20 cellular contexts compared by ENCODE assay signal in the genomic region with DNA sequence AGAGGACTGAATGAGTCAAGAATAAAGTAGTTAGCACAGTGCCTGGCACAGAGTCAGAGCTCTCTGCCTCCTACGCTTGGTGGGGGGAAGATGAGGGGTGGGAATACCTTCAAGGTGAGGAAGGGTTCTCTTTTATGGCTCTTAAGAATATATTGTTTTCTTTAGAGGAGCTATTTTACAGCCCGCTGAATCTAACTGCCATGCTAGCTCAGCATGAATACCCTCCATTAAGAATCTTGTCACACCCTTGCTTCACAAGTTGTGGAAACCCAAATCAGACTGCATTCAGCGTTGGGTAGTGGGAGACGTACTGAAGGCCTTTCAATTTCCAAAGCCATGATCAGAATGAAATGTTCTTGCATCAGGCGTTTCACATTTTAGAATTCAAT.
"Had no signal": no experiment of that assay in that cellular context is flagged by ENCODE, and none has a peak within 500 bp of the region (broad histone marks: within the 10 kb centered on the region; RNA-seq: fewer than 3 reads in every experiment).

No MANE protein-coding gene starts in this region.

- H3K4me1 ChIP-seq: foreskin keratinocyte had no signal

- H3K4me3 ChIP-seq: lung, ovary, psoas muscle, sigmoid colon, spleen, thyroid gland had no signal

- H3K36me3 ChIP-seq: ovary, sigmoid colon, spleen, thyroid gland, WERI-Rb-1 had no signal

- H3K27ac ChIP-seq: epithelial cell of prostate, foreskin keratinocyte, ovary, psoas muscle, sigmoid colon, thyroid gland, WERI-Rb-1 had no signal

- H3K27me3 ChIP-seq: foreskin keratinocyte, ovary, sigmoid colon, spleen, thyroid gland had no signal

- H3K9me3 ChIP-seq: ovary, psoas muscle, sigmoid colon, spleen, thyroid gland had no signal

- ATAC-seq: activated naive CD4-positive, alpha-beta T cell treated with anti-CD3 and anti-CD28 coated beads, Interleukin-2, amount 50 U/mL, for 72 hours; foreskin keratinocyte; left lobe of liver; psoas muscle; stimulated activated memory B cell treated with anti-CD40 and anti-IgM and Interleukin-4, amounts not matched to agents 10 μg/mL and 1 μg/mL and 100 μg/mL, for 72 hours had no signal

- DNase-seq: activated CD4-positive, alpha-beta T cell treated with anti-CD3 and anti-CD28 coated beads, Interleukin-2, amount 50 U/mL, for 4 hours; activated gamma-delta T cell treated with Interleukin-2 at 50 U/mL for 16 hours; activated T-cell treated with anti-CD3 and anti-CD28 coated beads for 4 hours; caudate nucleus; foreskin keratinocyte; glutamatergic neuron; midbrain; ovary; psoas muscle; sigmoid colon; spleen; stimulated activated CD4-positive, alpha-beta T cell treated with anti-CD3 and anti-CD28 coated beads, Interleukin-4, amount 100 ng/mL, for 4 hours; T-helper 2 cell; thyroid gland; WERI-Rb-1 had no signal
